In the genomic region with DNA sequence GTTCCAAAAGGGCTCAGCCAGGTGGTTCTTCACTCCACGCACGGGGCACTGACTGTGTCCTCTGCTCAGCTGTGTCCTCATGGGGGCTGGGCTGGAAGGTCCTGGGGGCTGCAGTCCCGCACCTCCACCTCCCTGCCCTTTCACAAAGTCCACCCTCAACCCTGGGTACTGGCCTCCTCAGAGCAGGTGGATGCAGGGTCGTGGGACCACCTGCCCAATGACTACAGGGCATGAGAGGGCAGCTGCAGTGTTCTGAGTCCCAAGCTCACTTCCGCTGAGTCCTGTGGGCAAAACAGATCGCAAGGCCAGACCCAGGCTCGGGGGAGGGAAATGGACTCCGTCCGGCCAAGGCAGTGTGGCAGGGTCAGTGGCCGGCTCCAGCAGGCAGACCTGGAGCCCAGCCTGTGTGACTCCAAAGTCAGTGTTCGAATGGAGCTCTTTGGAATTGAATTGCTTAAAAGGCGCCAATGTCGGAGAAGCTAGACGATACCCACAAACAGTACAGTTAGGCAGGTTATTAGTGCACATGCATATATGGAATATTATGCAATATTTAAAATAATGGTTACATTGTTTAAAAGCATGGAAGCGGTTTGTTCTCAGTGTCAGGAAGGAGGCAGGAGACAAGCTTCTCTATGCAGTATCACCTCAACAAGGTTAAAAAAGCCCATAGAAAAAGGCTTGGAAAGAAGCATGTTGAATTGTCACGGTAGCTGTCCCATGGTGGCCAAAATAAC, we compare ENCODE assay signal across 1 cellular context.
TF ChIP-seq lines count a peak whose summit lies in the region.

No MANE protein-coding gene starts in this region.

TF ChIP-seq in HepG2, 621 proteins besides CTCF, POLR2A, EP300 and RAD21 (continued from another document):
- TF ChIP-seq, protein P1, sequence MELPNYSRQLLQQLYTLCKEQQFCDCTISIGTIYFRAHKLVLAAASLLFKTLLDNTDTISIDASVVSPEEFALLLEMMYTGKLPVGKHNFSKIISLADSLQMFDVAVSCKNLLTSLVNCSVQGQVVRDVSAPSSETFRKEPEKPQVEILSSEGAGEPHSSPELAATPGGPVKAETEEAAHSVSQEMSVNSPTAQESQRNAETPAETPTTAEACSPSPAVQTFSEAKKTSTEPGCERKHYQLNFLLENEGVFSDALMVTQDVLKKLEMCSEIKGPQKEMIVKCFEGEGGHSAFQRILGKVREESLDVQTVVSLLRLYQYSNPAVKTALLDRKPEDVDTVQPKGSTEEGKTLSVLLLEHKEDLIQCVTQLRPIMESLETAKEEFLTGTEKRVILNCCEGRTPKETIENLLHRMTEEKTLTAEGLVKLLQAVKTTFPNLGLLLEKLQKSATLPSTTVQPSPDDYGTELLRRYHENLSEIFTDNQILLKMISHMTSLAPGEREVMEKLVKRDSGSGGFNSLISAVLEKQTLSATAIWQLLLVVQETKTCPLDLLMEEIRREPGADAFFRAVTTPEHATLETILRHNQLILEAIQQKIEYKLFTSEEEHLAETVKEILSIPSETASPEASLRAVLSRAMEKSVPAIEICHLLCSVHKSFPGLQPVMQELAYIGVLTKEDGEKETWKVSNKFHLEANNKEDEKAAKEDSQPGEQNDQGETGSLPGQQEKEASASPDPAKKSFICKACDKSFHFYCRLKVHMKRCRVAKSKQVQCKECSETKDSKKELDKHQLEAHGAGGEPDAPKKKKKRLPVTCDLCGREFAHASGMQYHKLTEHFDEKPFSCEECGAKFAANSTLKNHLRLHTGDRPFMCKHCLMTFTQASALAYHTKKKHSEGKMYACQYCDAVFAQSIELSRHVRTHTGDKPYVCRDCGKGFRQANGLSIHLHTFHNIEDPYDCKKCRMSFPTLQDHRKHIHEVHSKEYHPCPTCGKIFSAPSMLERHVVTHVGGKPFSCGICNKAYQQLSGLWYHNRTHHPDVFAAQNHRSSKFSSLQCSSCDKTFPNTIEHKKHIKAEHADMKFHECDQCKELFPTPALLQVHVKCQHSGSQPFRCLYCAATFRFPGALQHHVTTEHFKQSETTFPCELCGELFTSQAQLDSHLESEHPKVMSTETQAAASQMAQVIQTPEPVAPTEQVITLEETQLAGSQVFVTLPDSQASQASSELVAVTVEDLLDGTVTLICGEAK (IDR thresholded peaks at IDR 0.05), result no peak
- TF ChIP-seq, protein P1 (CRISPR knock-in tag; IDR thresholded peaks at IDR 0.05), result peak; percentile 70
- TF ChIP-seq ZNF430 (CRISPR knock-in tag; IDR thresholded peaks at IDR 0.05), result no peak; the same call in 1 of the 2 replicates
- peak; percentile 75; the same call in 1 of the 2 replicates for TF ChIP-seq ZNF441 (CRISPR knock-in tag; IDR thresholded peaks at IDR 0.05; ENCODE audit: borderline replicate concordance)
- TF ChIP-seq, protein P2, sequence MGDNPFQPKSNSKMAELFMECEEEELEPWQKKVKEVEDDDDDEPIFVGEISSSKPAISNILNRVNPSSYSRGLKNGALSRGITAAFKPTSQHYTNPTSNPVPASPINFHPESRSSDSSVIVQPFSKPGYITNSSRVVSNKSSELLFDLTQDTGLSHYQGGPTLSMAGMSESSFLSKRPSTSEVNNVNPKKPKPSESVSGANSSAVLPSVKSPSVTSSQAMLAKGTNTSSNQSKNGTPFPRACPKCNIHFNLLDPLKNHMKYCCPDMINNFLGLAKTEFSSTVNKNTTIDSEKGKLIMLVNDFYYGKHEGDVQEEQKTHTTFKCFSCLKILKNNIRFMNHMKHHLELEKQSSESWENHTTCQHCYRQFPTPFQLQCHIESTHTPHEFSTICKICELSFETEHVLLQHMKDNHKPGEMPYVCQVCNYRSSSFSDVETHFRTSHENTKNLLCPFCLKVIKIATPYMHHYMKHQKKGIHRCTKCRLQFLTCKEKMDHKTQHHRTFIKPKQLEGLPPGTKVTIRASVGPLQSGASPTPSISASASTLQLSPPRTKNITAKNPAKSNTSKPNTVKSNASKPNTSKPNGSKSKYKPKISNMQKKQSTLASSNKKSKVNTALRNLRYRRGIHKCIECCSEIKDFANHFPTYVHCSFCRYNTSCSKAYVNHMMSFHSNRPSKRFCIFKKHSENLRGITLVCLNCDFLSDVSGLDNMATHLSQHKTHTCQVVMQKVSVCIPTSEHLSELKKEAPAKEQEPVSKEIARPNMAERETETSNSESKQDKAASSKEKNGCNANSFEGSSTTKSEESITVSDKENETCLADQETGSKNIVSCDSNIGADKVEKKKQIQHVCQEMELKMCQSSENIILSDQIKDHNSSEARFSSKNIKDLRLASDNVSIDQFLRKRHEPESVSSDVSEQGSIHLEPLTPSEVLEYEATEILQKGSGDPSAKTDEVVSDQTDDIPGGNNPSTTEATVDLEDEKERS (CRISPR knock-in tag; IDR thresholded peaks at IDR 0.05), result no peak
- TF ChIP-seq ZNF335 (CRISPR knock-in tag; IDR thresholded peaks at IDR 0.05), result no peak
- TF ChIP-seq, protein P3, sequence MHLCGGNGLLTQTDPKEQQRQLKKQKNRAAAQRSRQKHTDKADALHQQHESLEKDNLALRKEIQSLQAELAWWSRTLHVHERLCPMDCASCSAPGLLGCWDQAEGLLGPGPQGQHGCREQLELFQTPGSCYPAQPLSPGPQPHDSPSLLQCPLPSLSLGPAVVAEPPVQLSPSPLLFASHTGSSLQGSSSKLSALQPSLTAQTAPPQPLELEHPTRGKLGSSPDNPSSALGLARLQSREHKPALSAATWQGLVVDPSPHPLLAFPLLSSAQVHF (CRISPR knock-in tag; IDR thresholded peaks at IDR 0.05), result peak; percentile 72; the same call in 1 of the 2 replicates
- no peak for TF ChIP-seq SP4 (CRISPR knock-in tag; IDR thresholded peaks at IDR 0.05)
- TF ChIP-seq BCL6 (CRISPR knock-in tag; IDR thresholded peaks at IDR 0.05), result peak; percentile 54; the same call in 1 of the 2 replicates
- no peak for TF ChIP-seq ZNF569 (CRISPR knock-in tag; IDR thresholded peaks at IDR 0.05; ENCODE audit: borderline replicate concordance)
- TF ChIP-seq, protein P4, sequence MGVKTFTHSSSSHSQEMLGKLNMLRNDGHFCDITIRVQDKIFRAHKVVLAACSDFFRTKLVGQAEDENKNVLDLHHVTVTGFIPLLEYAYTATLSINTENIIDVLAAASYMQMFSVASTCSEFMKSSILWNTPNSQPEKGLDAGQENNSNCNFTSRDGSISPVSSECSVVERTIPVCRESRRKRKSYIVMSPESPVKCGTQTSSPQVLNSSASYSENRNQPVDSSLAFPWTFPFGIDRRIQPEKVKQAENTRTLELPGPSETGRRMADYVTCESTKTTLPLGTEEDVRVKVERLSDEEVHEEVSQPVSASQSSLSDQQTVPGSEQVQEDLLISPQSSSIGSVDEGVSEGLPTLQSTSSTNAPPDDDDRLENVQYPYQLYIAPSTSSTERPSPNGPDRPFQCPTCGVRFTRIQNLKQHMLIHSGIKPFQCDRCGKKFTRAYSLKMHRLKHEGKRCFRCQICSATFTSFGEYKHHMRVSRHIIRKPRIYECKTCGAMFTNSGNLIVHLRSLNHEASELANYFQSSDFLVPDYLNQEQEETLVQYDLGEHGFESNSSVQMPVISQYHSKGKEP (CRISPR knock-in tag; IDR thresholded peaks at IDR 0.05), result no peak
- TF ChIP-seq MEIS2 (CRISPR knock-in tag; IDR thresholded peaks at IDR 0.05), result no peak
- TF ChIP-seq, protein P5, sequence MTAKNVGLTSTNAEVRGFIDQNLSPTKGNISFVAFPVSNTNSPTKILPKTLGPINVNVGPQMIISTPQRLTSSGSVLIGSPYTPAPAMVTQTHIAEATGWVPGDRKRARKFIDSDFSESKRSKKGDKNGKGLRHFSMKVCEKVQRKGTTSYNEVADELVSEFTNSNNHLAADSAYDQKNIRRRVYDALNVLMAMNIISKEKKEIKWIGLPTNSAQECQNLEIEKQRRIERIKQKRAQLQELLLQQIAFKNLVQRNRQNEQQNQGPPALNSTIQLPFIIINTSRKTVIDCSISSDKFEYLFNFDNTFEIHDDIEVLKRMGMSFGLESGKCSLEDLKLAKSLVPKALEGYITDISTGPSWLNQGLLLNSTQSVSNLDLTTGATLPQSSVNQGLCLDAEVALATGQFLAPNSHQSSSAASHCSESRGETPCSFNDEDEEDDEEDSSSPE (CRISPR knock-in tag; IDR thresholded peaks at IDR 0.05), result peak; percentile 58; the same call in 1 of the 2 replicates
- 0 out of 2 replicates have a peak, but pooled peaks have one; percentile 46 for TF ChIP-seq KDM4B (CRISPR knock-in tag; IDR thresholded peaks at IDR 0.05)
- no peak for TF ChIP-seq ZNF160 (CRISPR knock-in tag; IDR thresholded peaks at IDR 0.05)
- TF ChIP-seq TSC22D2 (CRISPR knock-in tag; IDR thresholded peaks at IDR 0.05; ENCODE audit: borderline replicate concordance), result no peak
- TF ChIP-seq, protein P6, sequence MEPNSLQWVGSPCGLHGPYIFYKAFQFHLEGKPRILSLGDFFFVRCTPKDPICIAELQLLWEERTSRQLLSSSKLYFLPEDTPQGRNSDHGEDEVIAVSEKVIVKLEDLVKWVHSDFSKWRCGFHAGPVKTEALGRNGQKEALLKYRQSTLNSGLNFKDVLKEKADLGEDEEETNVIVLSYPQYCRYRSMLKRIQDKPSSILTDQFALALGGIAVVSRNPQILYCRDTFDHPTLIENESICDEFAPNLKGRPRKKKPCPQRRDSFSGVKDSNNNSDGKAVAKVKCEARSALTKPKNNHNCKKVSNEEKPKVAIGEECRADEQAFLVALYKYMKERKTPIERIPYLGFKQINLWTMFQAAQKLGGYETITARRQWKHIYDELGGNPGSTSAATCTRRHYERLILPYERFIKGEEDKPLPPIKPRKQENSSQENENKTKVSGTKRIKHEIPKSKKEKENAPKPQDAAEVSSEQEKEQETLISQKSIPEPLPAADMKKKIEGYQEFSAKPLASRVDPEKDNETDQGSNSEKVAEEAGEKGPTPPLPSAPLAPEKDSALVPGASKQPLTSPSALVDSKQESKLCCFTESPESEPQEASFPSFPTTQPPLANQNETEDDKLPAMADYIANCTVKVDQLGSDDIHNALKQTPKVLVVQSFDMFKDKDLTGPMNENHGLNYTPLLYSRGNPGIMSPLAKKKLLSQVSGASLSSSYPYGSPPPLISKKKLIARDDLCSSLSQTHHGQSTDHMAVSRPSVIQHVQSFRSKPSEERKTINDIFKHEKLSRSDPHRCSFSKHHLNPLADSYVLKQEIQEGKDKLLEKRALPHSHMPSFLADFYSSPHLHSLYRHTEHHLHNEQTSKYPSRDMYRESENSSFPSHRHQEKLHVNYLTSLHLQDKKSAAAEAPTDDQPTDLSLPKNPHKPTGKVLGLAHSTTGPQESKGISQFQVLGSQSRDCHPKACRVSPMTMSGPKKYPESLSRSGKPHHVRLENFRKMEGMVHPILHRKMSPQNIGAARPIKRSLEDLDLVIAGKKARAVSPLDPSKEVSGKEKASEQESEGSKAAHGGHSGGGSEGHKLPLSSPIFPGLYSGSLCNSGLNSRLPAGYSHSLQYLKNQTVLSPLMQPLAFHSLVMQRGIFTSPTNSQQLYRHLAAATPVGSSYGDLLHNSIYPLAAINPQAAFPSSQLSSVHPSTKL (CRISPR knock-in tag; IDR thresholded peaks at IDR 0.05), result peak; percentile 35; the same call in 1 of the 2 replicates
- TF ChIP-seq SMC3 (IDR thresholded peaks at IDR 0.05; ENCODE audit: low read length), result no peak
